In the genomic region with DNA sequence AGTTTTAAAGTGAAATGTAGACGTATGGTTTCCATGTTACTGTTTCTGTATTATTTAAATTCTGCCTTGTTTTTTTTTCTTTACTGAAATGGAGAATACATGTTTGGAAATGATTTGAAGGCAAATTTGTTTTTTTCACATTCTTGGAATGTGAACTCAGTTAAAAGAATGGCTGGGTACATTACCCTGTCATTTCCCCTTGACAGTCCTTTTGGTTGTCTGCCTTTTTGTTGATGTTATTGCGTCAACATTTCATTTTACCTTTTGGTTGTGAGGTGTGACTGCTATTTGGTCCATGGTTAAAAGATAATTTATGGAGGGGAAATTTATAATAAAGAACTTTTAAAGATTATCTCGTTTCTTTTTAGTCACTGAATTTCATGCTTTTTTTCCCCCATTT, we compare ENCODE assay signal across 27 cellular contexts. TPM values are rescaled to one million over a fixed set of nuclear protein-coding genes. Genes with fewer than 3 reads are reported as not detected.
A peak's percentile ranks its signal among the peaks of the same experiment; 100 is the strongest.
DNase-seq lines count a peak whose midpoint lies in the region; ATAC-seq, FAIRE-seq and TF ChIP-seq lines count a peak whose summit lies in the region.
"Had no signal": no experiment of that assay in that cellular context is flagged by ENCODE, and none has a peak within 500 bp of the region (broad histone marks: within the 10 kb centered on the region; RNA-seq: fewer than 3 reads in every experiment).

No MANE protein-coding gene starts in this region.

- CTCF ChIA-PET in activated CD8-positive, alpha-beta T cell treated with anti-CD3 and anti-CD28 coated beads, Interleukin-2, amount 10 ng/mL, durations not matched to agents 7 days and 5 days (lab: Charles Lee): interaction anchor here (0.7 to 7.6 kb wide), 6 partner anchors 20 to 978 kb away, joined by 3 to 108 read pairs (median 12); no protein-coding TSS in a partner anchor
- CTCF ChIA-PET in WTC11 (lab: Charles Lee): interaction anchor here (0.6 to 0.7 kb wide), 2 partner anchors 1075 to 1625 kb away, joined by 3 read pairs; no protein-coding TSS in a partner anchor
- CTCF ChIA-PET in HEK293T (lab: Yijun Ruan, JAX): no interaction called here

- peaks cover 78% of the 10 kb centered on the region for H3K4me1 Mint-ChIP-seq in activated T-cell treated with anti-CD3 and anti-CD28 coated beads, Interleukin-2, amount 50 U/mL, for 72 hours (ENCODE audit: low read depth)
- H3K4me1 Mint-ChIP-seq in activated CD8-positive, alpha-beta T cell treated with anti-CD3 and anti-CD28 coated beads, Interleukin-2, amount 10 ng/mL, durations not matched to agents 7 days and 5 days (ENCODE audit: low read depth): peaks cover 72% of the 10 kb centered on the region
- H3K4me1 Mint-ChIP-seq in effector memory CD8-positive, alpha-beta T cell (ENCODE audit: low read depth in 2 of 2): peaks cover 35 to 53% of the 10 kb centered on the region in 2 donors
- peaks cover 15% of the 10 kb centered on the region for H3K4me1 Mint-ChIP-seq in WTC11

- ATAC-seq in activated T-cell treated with anti-CD3 and anti-CD28 coated beads, Interleukin-2, amount 50 U/mL, for 72 hours (replicated peaks in 1 of 2): peak; percentile 16 to 27
- no peak for ATAC-seq in activated CD8-positive, alpha-beta T cell treated with anti-CD3 and anti-CD28 coated beads, Interleukin-2, amount 10 ng/mL, durations not matched to agents 7 days and 5 days
- no peak for ATAC-seq in effector memory CD8-positive, alpha-beta T cell (replicated peaks)
- no peak for ATAC-seq in WTC11
- ATAC-seq: lower lobe of right lung had no signal

- POLR2A ChIA-PET in activated CD8-positive, alpha-beta T cell treated with anti-CD3 and anti-CD28 coated beads, Interleukin-2, amount 10 ng/mL, durations not matched to agents 7 days and 5 days (lab: Charles Lee): interaction anchor here (1.1 to 1.3 kb wide), 2 partner anchors 35 to 38 kb away, joined by 3 read pairs; no protein-coding TSS in a partner anchor
- POLR2A ChIA-PET in WTC11 (lab: Charles Lee): no interaction called here
- POLR2A ChIA-PET in HEK293T (lab: Yijun Ruan, JAX): no interaction called here

- FAIRE-seq in GM19239 (lab: Jason Lieb, UNC) (peak; percentile 37), GM12892 (lab: Jason Lieb, UNC) (no peak)
- FAIRE-seq: bronchial epithelial cell had no signal

- H3K4me3 Mint-ChIP-seq in activated T-cell treated with anti-CD3 and anti-CD28 coated beads, Interleukin-2, amount 50 U/mL, for 72 hours: peak overlapping the region; percentile 64 to 75
- H3K4me3 Mint-ChIP-seq in activated CD8-positive, alpha-beta T cell treated with anti-CD3 and anti-CD28 coated beads, Interleukin-2, amount 10 ng/mL, durations not matched to agents 7 days and 5 days: peak overlapping the region; percentile 48
- H3K4me3 Mint-ChIP-seq in effector memory CD8-positive, alpha-beta T cell: peak overlapping the region; percentile 44 to 74
- no peak overlapping the region for H3K4me3 Mint-ChIP-seq in WTC11
- H3K4me3 Mint-ChIP-seq: type B pancreatic cell had no signal

- H3K27ac Mint-ChIP-seq in activated T-cell treated with anti-CD3 and anti-CD28 coated beads, Interleukin-2, amount 50 U/mL, for 72 hours: peak overlapping the region; percentile 95
- peak overlapping the region; percentile 94 for H3K27ac Mint-ChIP-seq in activated CD8-positive, alpha-beta T cell treated with anti-CD3 and anti-CD28 coated beads, Interleukin-2, amount 10 ng/mL, durations not matched to agents 7 days and 5 days
- peak overlapping the region in 1 of 2 donors; percentile 95 for H3K27ac Mint-ChIP-seq in effector memory CD8-positive, alpha-beta T cell
- H3K27ac Mint-ChIP-seq in WTC11: no peak overlapping the region
- H3K27ac Mint-ChIP-seq: type B pancreatic cell had no signal

- no peak for TF ChIP-seq POLR2A in GM12892 (IDR thresholded peaks at IDR 0.05; ENCODE audit: low read depth, low read length)

- H3K27me3 Mint-ChIP-seq in activated T-cell treated with anti-CD3 and anti-CD28 coated beads, Interleukin-2, amount 50 U/mL, for 72 hours (ENCODE audit: low read depth): no peaks in the 10 kb centered on the region
- no peaks in the 10 kb centered on the region for H3K27me3 Mint-ChIP-seq in activated CD8-positive, alpha-beta T cell treated with anti-CD3 and anti-CD28 coated beads, Interleukin-2, amount 10 ng/mL, durations not matched to agents 7 days and 5 days (ENCODE audit: low read depth)
- H3K27me3 Mint-ChIP-seq in effector memory CD8-positive, alpha-beta T cell: no peaks in the 10 kb centered on the region
- no peaks in the 10 kb centered on the region for H3K27me3 Mint-ChIP-seq in WTC11 (ENCODE audit: low read depth)
- H3K27me3 Mint-ChIP-seq: type B pancreatic cell had no signal

- no peak for DNase-seq in activated T-cell treated with anti-CD3 and anti-CD28 coated beads, Interleukin-2, amount 50 U/mL, for 72 hours
- no peak for DNase-seq in activated T-cell treated with anti-CD3 and anti-CD28 coated beads, Interleukin-2, amount 50 U/mL, for 1 hour
- DNase-seq in GM19239 (ENCODE audit: insufficient read length, low spot score): no peak
- DNase-seq in activated CD8-positive, alpha-beta T cell treated with anti-CD3 and anti-CD28 coated beads, Interleukin-2, amount 10 ng/mL, durations not matched to agents 7 days and 5 days: no peak
- DNase-seq in effector memory CD8-positive, alpha-beta T cell: no peak
- DNase-seq in WTC11 (ENCODE audit: low spot score): no peak
- no peak for DNase-seq in HEK293T (ENCODE audit: extremely low spot score)
- DNase-seq in GM12892 (ENCODE audit: insufficient read length): no peak
- DNase-seq: activated gamma-delta T cell treated with Interleukin-2 at 50 U/mL for 16 hours; aorta; Caco-2; DMS79 treated with DMSO at 0.1 percent for 48 hours; GDM1; lower lobe of right lung; MM.1S; NCI-H1417 treated with DMSO at 0.1 percent for 48 hours; NCI-H2029 treated with DMSO at 0.1 percent for 48 hours; NCI-H524 treated with DMSO at 0.1 percent for 48 hours; OCI-M1; stimulated activated CD4-positive, alpha-beta T cell treated with anti-CD3 and anti-CD28 coated beads, Interleukin-4, amount 100 ng/mL, for 24 hours had no signal

- TF ChIP-seq CTCF in WTC11 (IDR thresholded peaks at IDR 0.05): no peak

- no peaks in the 10 kb centered on the region for H3K9me3 Mint-ChIP-seq in activated T-cell treated with anti-CD3 and anti-CD28 coated beads, Interleukin-2, amount 50 U/mL, for 72 hours
- H3K9me3 Mint-ChIP-seq in activated CD8-positive, alpha-beta T cell treated with anti-CD3 and anti-CD28 coated beads, Interleukin-2, amount 10 ng/mL, durations not matched to agents 7 days and 5 days (ENCODE audit: insufficient read depth): no peaks in the 10 kb centered on the region
- H3K9me3 Mint-ChIP-seq in effector memory CD8-positive, alpha-beta T cell: no peaks in the 10 kb centered on the region
- no peaks in the 10 kb centered on the region for H3K9me3 Mint-ChIP-seq in WTC11
- H3K9me3 Mint-ChIP-seq: type B pancreatic cell had no signal

- peaks cover 6 to 7% of the 10 kb centered on the region in 2 donors for H3K36me3 Mint-ChIP-seq in activated T-cell treated with anti-CD3 and anti-CD28 coated beads, Interleukin-2, amount 50 U/mL, for 72 hours (ENCODE audit: insufficient read depth in 2 of 2)
- H3K36me3 Mint-ChIP-seq in activated CD8-positive, alpha-beta T cell treated with anti-CD3 and anti-CD28 coated beads, Interleukin-2, amount 10 ng/mL, durations not matched to agents 7 days and 5 days (ENCODE audit: low read depth): peaks cover 20% of the 10 kb centered on the region
- peaks cover 18% of the 10 kb centered on the region for H3K36me3 Mint-ChIP-seq in effector memory CD8-positive, alpha-beta T cell (ENCODE audit: insufficient read depth)
- H3K36me3 Mint-ChIP-seq in WTC11: no peaks in the 10 kb centered on the region
- H3K36me3 Mint-ChIP-seq: type B pancreatic cell had no signal

TF ChIP-seq in WTC11, 78 proteins besides CTCF, POLR2A, EP300 and RAD21 (continues in another document):
- TF ChIP-seq E2F4 (CRISPR knock-in tag; IDR thresholded peaks at IDR 0.05; ENCODE audit: borderline replicate concordance, low read depth): no peak

TF ChIP-seq in HEK293T, 16 proteins besides CTCF, POLR2A, EP300 and RAD21:
- TF ChIP-seq FOXA1 (IDR thresholded peaks at IDR 0.05) (no peak), L3MBTL2 (conservative IDR thresholded peaks at IDR 0.05) (no peak), NFRKB (IDR thresholded peaks at IDR 0.05) (no peak), ELF4 (IDR thresholded peaks at IDR 0.05) (no peak), FOXM1 (IDR thresholded peaks at IDR 0.05; ENCODE audit: borderline replicate concordance) (no peak), ZNF384 (IDR thresholded peaks at IDR 0.05) (no peak), FOXK2 (IDR thresholded peaks at IDR 0.05) (no peak), HDGF (IDR thresholded peaks at IDR 0.05; ENCODE audit: borderline replicate concordance) (no peak), SUZ12 (IDR thresholded peaks at IDR 0.05) (no peak), TARDBP (IDR thresholded peaks at IDR 0.05) (no peak), LEF1 (IDR thresholded peaks at IDR 0.05; ENCODE audit: borderline replicate concordance) (no peak), BHLHE40 (IDR thresholded peaks at IDR 0.05; ENCODE audit: borderline replicate concordance) (no peak), CTBP1 (IDR thresholded peaks at IDR 0.05; ENCODE audit: borderline replicate concordance) (no peak)
- TF ChIP-seq, protein P1, sequence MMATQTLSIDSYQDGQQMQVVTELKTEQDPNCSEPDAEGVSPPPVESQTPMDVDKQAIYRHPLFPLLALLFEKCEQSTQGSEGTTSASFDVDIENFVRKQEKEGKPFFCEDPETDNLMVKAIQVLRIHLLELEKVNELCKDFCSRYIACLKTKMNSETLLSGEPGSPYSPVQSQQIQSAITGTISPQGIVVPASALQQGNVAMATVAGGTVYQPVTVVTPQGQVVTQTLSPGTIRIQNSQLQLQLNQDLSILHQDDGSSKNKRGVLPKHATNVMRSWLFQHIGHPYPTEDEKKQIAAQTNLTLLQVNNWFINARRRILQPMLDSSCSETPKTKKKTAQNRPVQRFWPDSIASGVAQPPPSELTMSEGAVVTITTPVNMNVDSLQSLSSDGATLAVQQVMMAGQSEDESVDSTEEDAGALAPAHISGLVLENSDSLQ (IDR thresholded peaks at IDR 0.05): no peak

RNA-seq across cellular contexts. Expression of gene GPR171, which starts 3.2 kb away (rescaled TPM):
- total RNA-seq in activated T-cell treated with anti-CD3 and anti-CD28 coated beads, Interleukin-2, amount 50 U/mL, for 72 hours: 100 to 1,000 TPM in 1 of 2 donors, 10 to 100 TPM in 1; 83.7 to 101 TPM
- total RNA-seq in activated CD8-positive, alpha-beta T cell treated with anti-CD3 and anti-CD28 coated beads, Interleukin-2, amount 10 ng/mL, durations not matched to agents 7 days and 5 days: 100 to 1,000 TPM; 115 to 124 TPM
- 0.17 to 0.32 TPM in 2 of 3 replicates, not detected in the other for total RNA-seq in WTC11 (2021)
- not detected for polyA plus RNA-seq in GM12892 (2012; ENCODE audit: missing spikeins)
- total RNA-seq: bronchial epithelial cell, Caco-2, fibroblast of lung, osteocyte, SJSA1 had no signal
- polyA plus RNA-seq: BJ, fibroblast of lung, neural cell had no signal

Comparison
In these comparisons a context has a peak if more than half of its experiments do, and no peak if none do; other contexts are left out.
1. ATAC-seq: peak in activated T-cell treated with anti-CD3 and anti-CD28 coated beads, Interleukin-2, amount 50 U/mL, for 72 hours (2 of 2); none in activated CD8-positive, alpha-beta T cell treated with anti-CD3 and anti-CD28 coated beads, Interleukin-2, amount 10 ng/mL, durations not matched to agents 7 days and 5 days (single experiment), effector memory CD8-positive, alpha-beta T cell (single experiment) and WTC11 (single experiment).
2. RNA of gene GPR171, which starts 3.2 kb away (total RNA-seq): 115 to 124 TPM in activated CD8-positive, alpha-beta T cell treated with anti-CD3 and anti-CD28 coated beads, Interleukin-2, amount 10 ng/mL, durations not matched to agents 7 days and 5 days and 83.7 to 101 TPM in activated T-cell treated with anti-CD3 and anti-CD28 coated beads, Interleukin-2, amount 50 U/mL, for 72 hours; 0.17 to 0.32 TPM in WTC11; every median in the first group is over 10 times any median in the second.